ENCODE assay signal across 28 cellular contexts in the genomic region with DNA sequence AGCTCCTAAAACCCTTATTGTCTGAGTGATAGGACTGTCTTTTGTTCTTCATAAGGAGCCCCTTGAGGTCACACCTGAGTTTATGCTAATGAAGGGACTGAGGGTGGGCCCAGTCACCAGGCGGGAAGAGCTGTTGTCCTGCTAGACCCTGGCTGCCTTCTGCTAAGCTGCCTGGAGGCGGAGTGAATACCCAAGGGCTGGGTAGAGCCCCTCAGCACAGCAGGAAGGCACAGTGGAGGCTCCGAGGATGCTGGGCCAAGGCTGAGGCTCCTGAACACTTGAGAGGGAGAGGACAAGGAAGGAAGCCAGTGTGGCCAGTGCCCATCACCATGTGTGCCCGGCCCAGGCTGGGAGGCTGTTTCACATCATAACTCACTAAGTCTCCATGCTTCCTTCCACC. TPM values are rescaled to one million over a fixed set of nuclear protein-coding genes. Genes with fewer than 3 reads are reported as not detected.
"Had no signal": no experiment of that assay in that cellular context is flagged by ENCODE, and none has a peak within 500 bp of the region (broad histone marks: within the 10 kb centered on the region; RNA-seq: fewer than 3 reads in every experiment).

No MANE protein-coding gene starts in this region.

- H3K27me3 ChIP-seq: ascending aorta, cardiac muscle cell, vagina had no signal

- H3K4me3 ChIP-seq: ascending aorta, cardiac muscle cell, colonic mucosa, gastrocnemius medialis, vagina had no signal

- H3K9me3 Mint-ChIP-seq: activated CD4-positive, alpha-beta memory T cell treated with anti-CD3 and anti-CD28 coated beads for 36 hours; activated CD4-positive, alpha-beta T cell treated with anti-CD3 and anti-CD28 coated beads, Interleukin-2, amount 10 ng/mL, durations not matched to agents 24 days and 14 days; activated naive CD4-positive, alpha-beta T cell treated with anti-CD3 and anti-CD28 coated beads, Interleukin-2, amount 10 ng/mL, durations not matched to agents 7 days and 5 days; activated naive CD8-positive, alpha-beta T cell treated with anti-CD3 and anti-CD28 coated beads, Interleukin-2, amount 10 ng/mL, durations not matched to agents 7 days and 5 days; activated T-cell treated with anti-CD3 and anti-CD28 coated beads, Interleukin-2, amount 50 U/mL, for 24 hours; memory B cell; natural killer cell; type B pancreatic cell had no signal

- H3K36me3 Mint-ChIP-seq: activated CD4-positive, alpha-beta memory T cell treated with anti-CD3 and anti-CD28 coated beads for 36 hours; activated naive CD8-positive, alpha-beta T cell treated with anti-CD3 and anti-CD28 coated beads, Interleukin-2, amount 10 ng/mL, durations not matched to agents 7 days and 5 days; brain; natural killer cell; type B pancreatic cell had no signal

- H3K27ac ChIP-seq: ascending aorta, cardiac muscle cell, colonic mucosa, gastrocnemius medialis, vagina, VCaP had no signal

- DNase-seq: activated CD4-positive, alpha-beta memory T cell treated with anti-CD3 and anti-CD28 coated beads for 36 hours; activated CD4-positive, alpha-beta T cell treated with anti-CD3 and anti-CD28 coated beads, Interleukin-2, amount 10 ng/mL, durations not matched to agents 24 days and 14 days; activated CD4-positive, CD25-positive, alpha-beta regulatory T cell treated with anti-CD3 and anti-CD28 coated beads, Interleukin-2, amount 50 U/mL, for 72 hours; activated CD8-positive, alpha-beta memory T cell treated with anti-CD3 and anti-CD28 coated beads, Interleukin-2, amount 50 U/mL, for 4 hours; activated gamma-delta T cell; activated naive CD4-positive, alpha-beta T cell treated with anti-CD3 and anti-CD28 coated beads, Interleukin-2, amount 10 ng/mL, durations not matched to agents 7 days and 5 days; activated naive CD8-positive, alpha-beta T cell treated with anti-CD3 and anti-CD28 coated beads, Interleukin-2, amount 10 ng/mL, durations not matched to agents 7 days and 5 days; activated T-cell treated with anti-CD3 and anti-CD28 coated beads, Interleukin-2, amount 50 U/mL, for 24 hours; cerebellar nuclear complex; colonic mucosa; effector CD8-positive, alpha-beta T cell; gastrocnemius medialis; glutamatergic neuron; immature natural killer cell; natural killer cell; right cardiac atrium; stimulated activated CD4-positive, alpha-beta T cell treated with anti-CD3 and anti-CD28 coated beads, Interleukin-15, amount 100 ng/mL, for 24 hours; stimulated activated CD4-positive, alpha-beta T cell treated with anti-CD3 and anti-CD28 coated beads, Interleukin-2, amount 100 ng/mL, for 24 hours; stimulated activated naive CD4-positive, alpha-beta T cell treated with Interleukin-2 at 50 U/mL for 16 hours; T-helper 9 cell had no signal

- H3K4me3 Mint-ChIP-seq: activated CD4-positive, alpha-beta memory T cell treated with anti-CD3 and anti-CD28 coated beads for 36 hours; activated CD4-positive, alpha-beta T cell treated with anti-CD3 and anti-CD28 coated beads, Interleukin-2, amount 10 ng/mL, durations not matched to agents 24 days and 14 days; activated naive CD4-positive, alpha-beta T cell treated with anti-CD3 and anti-CD28 coated beads, Interleukin-2, amount 10 ng/mL, durations not matched to agents 7 days and 5 days; activated naive CD8-positive, alpha-beta T cell treated with anti-CD3 and anti-CD28 coated beads, Interleukin-2, amount 10 ng/mL, durations not matched to agents 7 days and 5 days; activated T-cell treated with anti-CD3 and anti-CD28 coated beads, Interleukin-2, amount 50 U/mL, for 24 hours; immature natural killer cell; memory B cell; natural killer cell; type B pancreatic cell had no signal

- H3K4me1 ChIP-seq: colonic mucosa had no signal

- H3K9me3 ChIP-seq: ascending aorta, colonic mucosa, gastrocnemius medialis, vagina had no signal

- H3K27ac Mint-ChIP-seq: activated CD4-positive, alpha-beta memory T cell treated with anti-CD3 and anti-CD28 coated beads for 36 hours; activated CD4-positive, alpha-beta T cell treated with anti-CD3 and anti-CD28 coated beads, Interleukin-2, amount 10 ng/mL, durations not matched to agents 24 days and 14 days; activated naive CD4-positive, alpha-beta T cell treated with anti-CD3 and anti-CD28 coated beads, Interleukin-2, amount 10 ng/mL, durations not matched to agents 7 days and 5 days; activated naive CD8-positive, alpha-beta T cell treated with anti-CD3 and anti-CD28 coated beads, Interleukin-2, amount 10 ng/mL, durations not matched to agents 7 days and 5 days; activated T-cell treated with anti-CD3 and anti-CD28 coated beads, Interleukin-2, amount 50 U/mL, for 24 hours; brain; immature natural killer cell; memory B cell; natural killer cell; type B pancreatic cell had no signal

- ATAC-seq: gastrocnemius medialis, right cardiac atrium had no signal

- H3K36me3 ChIP-seq: ascending aorta, cardiac muscle cell, colonic mucosa, gastrocnemius medialis, vagina had no signal

RNA-seq across cellular contexts. Expression of a gene that starts 4.9 kb away (rescaled TPM):
- total RNA-seq: activated CD4-positive, alpha-beta memory T cell treated with anti-CD3 and anti-CD28 coated beads for 36 hours; activated naive CD8-positive, alpha-beta T cell treated with anti-CD3 and anti-CD28 coated beads, Interleukin-2, amount 10 ng/mL, durations not matched to agents 7 days and 5 days; ascending aorta; colonic mucosa; natural killer cell; osteoblast had no signal
- polyA plus RNA-seq: immature natural killer cell had no signal
